In the genomic region with DNA sequence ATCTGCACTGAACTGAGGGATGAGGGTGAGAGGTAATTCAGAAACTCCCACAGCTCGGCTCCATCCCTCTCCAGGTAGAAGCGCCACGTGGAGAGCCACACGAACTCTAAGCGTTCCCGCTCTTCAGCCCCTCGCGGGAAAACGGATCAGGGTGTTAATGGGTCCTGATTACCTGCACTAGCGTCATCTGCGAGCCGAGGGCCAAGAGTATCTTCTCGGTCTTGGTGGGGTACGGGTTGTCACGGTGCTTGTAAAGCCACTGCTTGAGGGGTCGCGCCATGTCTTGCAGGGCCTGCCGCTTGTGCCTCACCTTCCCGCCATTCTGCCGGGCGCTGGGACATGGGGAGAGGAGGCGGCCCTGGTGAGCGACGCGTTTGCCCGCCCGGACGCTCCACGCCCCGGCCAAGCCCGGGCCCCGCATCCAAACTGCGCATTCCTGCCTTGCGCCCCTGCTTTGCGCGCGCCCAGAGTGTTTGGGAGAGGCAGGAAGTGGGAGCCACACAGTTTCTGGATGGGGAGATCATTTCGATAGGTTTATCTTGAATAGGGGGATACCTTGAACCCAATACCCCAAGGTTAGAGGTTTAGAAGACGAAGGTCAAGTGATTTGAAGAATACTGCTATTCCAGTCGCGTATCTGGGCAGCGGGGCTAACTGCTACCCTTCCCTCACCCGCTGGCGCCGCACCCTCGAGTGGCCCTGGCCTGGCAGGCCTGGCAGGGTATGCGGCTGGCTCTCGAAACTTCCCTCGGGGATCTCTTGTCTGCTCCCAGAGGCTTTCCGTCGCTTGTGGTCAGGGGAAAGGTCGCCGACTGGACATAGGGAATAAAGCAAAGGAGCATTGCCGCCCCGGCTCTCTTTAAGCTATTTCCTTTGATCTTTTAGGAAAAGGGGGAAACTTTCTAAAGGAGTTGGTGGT, we compare ENCODE assay signal across 8 cellular contexts. TPM values are rescaled to one million over a fixed set of nuclear protein-coding genes. Genes with fewer than 3 reads are reported as not detected.
A peak's percentile ranks its signal among the peaks of the same experiment; 100 is the strongest.
DNase-seq lines count a peak whose midpoint lies in the region; ATAC-seq and TF ChIP-seq lines count a peak whose summit lies in the region.

No MANE protein-coding gene starts in this region.

- H3K4me3 Mint-ChIP-seq in activated naive CD8-positive, alpha-beta T cell treated with anti-CD3 and anti-CD28 coated beads, Interleukin-2, amount 10 ng/mL, durations not matched to agents 7 days and 5 days: peak overlapping the region; percentile 65

- H3K9me3 ChIP-seq in HEK293 (ENCODE audit: control insufficient read depth, insufficient read depth, low read depth, low read length): no peaks in the 10 kb centered on the region

- no peak for TF ChIP-seq CTCF in HEK293 (tag by site-specific recombination; IDR thresholded peaks at IDR 0.05)

- H3K4me1 ChIP-seq in HEK293 (ENCODE audit: control insufficient read depth, insufficient read depth, low read length): peaks cover 7% of the 10 kb centered on the region

- CTCF ChIA-PET in HEK293 (lab: Yijun Ruan, JAX): interaction anchor here (0.8 to 1.4 kb wide), 2 partner anchors 8 to 46 kb away, joined by 3 to 4 read pairs; no protein-coding TSS in a partner anchor

- H3K36me3 Mint-ChIP-seq in activated naive CD8-positive, alpha-beta T cell treated with anti-CD3 and anti-CD28 coated beads, Interleukin-2, amount 10 ng/mL, durations not matched to agents 7 days and 5 days: no peaks in the 10 kb centered on the region

- DNase-seq in activated naive CD8-positive, alpha-beta T cell treated with anti-CD3 and anti-CD28 coated beads, Interleukin-2, amount 10 ng/mL, durations not matched to agents 7 days and 5 days: peak; percentile 38
- DNase-seq in iPS-NIHi11 (ENCODE audit: low spot score) (peak; percentile 7), NCI-H1105 treated with DMSO at 0.1 percent for 48 hours (lab: John Stamatoyannopoulos, UW) (no peak), NCI-H2196 treated with DMSO at 0.1 percent for 48 hours (lab: John Stamatoyannopoulos, UW; ENCODE audit: unreplicated experiment) (no peak)
- DNase-seq in stimulated activated CD8-positive, alpha-beta memory T cell treated with anti-CD3 and anti-CD28 coated beads, Interleukin-4, amount 100 ng/mL, for 48 hours: peak; percentile 32

- H3K27ac Mint-ChIP-seq in activated naive CD8-positive, alpha-beta T cell treated with anti-CD3 and anti-CD28 coated beads, Interleukin-2, amount 10 ng/mL, durations not matched to agents 7 days and 5 days: no peak overlapping the region

- H3K27ac ChIP-seq in HEK293 (ENCODE audit: extremely low read depth, low read depth, low read length): peak overlapping the region; percentile 32; the same call in 1 of the 2 replicates

- H3K4me1 Mint-ChIP-seq in activated naive CD8-positive, alpha-beta T cell treated with anti-CD3 and anti-CD28 coated beads, Interleukin-2, amount 10 ng/mL, durations not matched to agents 7 days and 5 days: peaks cover 16% of the 10 kb centered on the region

- H3K27me3 Mint-ChIP-seq in activated naive CD8-positive, alpha-beta T cell treated with anti-CD3 and anti-CD28 coated beads, Interleukin-2, amount 10 ng/mL, durations not matched to agents 7 days and 5 days: peaks cover 65% of the 10 kb centered on the region

- H3K36me3 ChIP-seq in HEK293 (ENCODE audit: control insufficient read depth in 2 of 2, insufficient read depth in 1 of 2, low read length in 2 of 2): peaks cover 0 to 22% of the 10 kb centered on the region in 2 experiments; a peak in 1 of 3 replicates

- no peaks in the 10 kb centered on the region for H3K9me3 Mint-ChIP-seq in activated naive CD8-positive, alpha-beta T cell treated with anti-CD3 and anti-CD28 coated beads, Interleukin-2, amount 10 ng/mL, durations not matched to agents 7 days and 5 days

- no peak for ATAC-seq in activated naive CD8-positive, alpha-beta T cell treated with anti-CD3 and anti-CD28 coated beads, Interleukin-2, amount 10 ng/mL, durations not matched to agents 7 days and 5 days (ENCODE audit: low read depth)
- ATAC-seq in GM18519 (IDR thresholded peaks at IDR 0.05; ENCODE audit: low FRiP score, unreplicated experiment) (no peak), HG03442 (IDR thresholded peaks at IDR 0.05; ENCODE audit: unreplicated experiment) (no peak)

- POLR2A ChIA-PET in HEK293 (lab: Yijun Ruan, JAX): no interaction called here
- POLR2A ChIA-PET in activated naive CD8-positive, alpha-beta T cell treated with anti-CD3 and anti-CD28 coated beads, Interleukin-2, amount 10 ng/mL, durations not matched to agents 7 days and 5 days (lab: Charles Lee): interaction anchor here (0.6 to 1.6 kb wide), 4 partner anchors 438 to 649 kb away, joined by 3 to 7 read pairs (median 6); no protein-coding TSS in a partner anchor

- H3K4me3 ChIP-seq in HEK293 (ENCODE audit: low read depth, low read length): no peak overlapping the region

TF ChIP-seq in HEK293, 187 proteins besides CTCF, POLR2A, EP300 and RAD21:
- no peak for TF ChIP-seq ZNF555 (tag by site-specific recombination; conservative IDR thresholded peaks at IDR 0.05)
- no peak for TF ChIP-seq ZNF596 (tag by site-specific recombination; IDR thresholded peaks at IDR 0.05)
- no peak for TF ChIP-seq ZNF350 (tag by site-specific recombination; IDR thresholded peaks at IDR 0.05)
- no peak for TF ChIP-seq GLI2 (tag by site-specific recombination; IDR thresholded peaks at IDR 0.05; ENCODE audit: borderline replicate concordance, low read depth)
- no peak for TF ChIP-seq MZF1 (tag by site-specific recombination; IDR thresholded peaks at IDR 0.05; ENCODE audit: borderline replicate concordance)
- TF ChIP-seq, protein P1, sequence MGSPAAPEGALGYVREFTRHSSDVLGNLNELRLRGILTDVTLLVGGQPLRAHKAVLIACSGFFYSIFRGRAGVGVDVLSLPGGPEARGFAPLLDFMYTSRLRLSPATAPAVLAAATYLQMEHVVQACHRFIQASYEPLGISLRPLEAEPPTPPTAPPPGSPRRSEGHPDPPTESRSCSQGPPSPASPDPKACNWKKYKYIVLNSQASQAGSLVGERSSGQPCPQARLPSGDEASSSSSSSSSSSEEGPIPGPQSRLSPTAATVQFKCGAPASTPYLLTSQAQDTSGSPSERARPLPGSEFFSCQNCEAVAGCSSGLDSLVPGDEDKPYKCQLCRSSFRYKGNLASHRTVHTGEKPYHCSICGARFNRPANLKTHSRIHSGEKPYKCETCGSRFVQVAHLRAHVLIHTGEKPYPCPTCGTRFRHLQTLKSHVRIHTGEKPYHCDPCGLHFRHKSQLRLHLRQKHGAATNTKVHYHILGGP (tag by site-specific recombination; IDR thresholded peaks at IDR 0.05): no peak
- TF ChIP-seq ZNF404 (tag by site-specific recombination; IDR thresholded peaks at IDR 0.05): no peak
- TF ChIP-seq ZBTB20 (tag by site-specific recombination; IDR thresholded peaks at IDR 0.05): no peak
- TF ChIP-seq, protein P2, sequence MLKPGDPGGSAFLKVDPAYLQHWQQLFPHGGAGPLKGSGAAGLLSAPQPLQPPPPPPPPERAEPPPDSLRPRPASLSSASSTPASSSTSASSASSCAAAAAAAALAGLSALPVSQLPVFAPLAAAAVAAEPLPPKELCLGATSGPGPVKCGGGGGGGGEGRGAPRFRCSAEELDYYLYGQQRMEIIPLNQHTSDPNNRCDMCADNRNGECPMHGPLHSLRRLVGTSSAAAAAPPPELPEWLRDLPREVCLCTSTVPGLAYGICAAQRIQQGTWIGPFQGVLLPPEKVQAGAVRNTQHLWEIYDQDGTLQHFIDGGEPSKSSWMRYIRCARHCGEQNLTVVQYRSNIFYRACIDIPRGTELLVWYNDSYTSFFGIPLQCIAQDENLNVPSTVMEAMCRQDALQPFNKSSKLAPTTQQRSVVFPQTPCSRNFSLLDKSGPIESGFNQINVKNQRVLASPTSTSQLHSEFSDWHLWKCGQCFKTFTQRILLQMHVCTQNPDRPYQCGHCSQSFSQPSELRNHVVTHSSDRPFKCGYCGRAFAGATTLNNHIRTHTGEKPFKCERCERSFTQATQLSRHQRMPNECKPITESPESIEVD (tag by site-specific recombination; IDR thresholded peaks at IDR 0.05): no peak
- no peak for TF ChIP-seq ZNF529 (tag by site-specific recombination; IDR thresholded peaks at IDR 0.05; ENCODE audit: insufficient replicate concordance)

RNA-seq across cellular contexts. Expression of a gene that starts 4.2 kb away (rescaled TPM):
- total RNA-seq in activated naive CD8-positive, alpha-beta T cell treated with anti-CD3 and anti-CD28 coated beads, Interleukin-2, amount 10 ng/mL, durations not matched to agents 7 days and 5 days: under 1 TPM in 1 of 2 experiments, not detected in 1; 0.08 TPM

Comparison
In these comparisons a context has a peak if more than half of its experiments do, and no peak if none do; other contexts are left out.
1. DNase-seq: peak in activated naive CD8-positive, alpha-beta T cell treated with anti-CD3 and anti-CD28 coated beads, Interleukin-2, amount 10 ng/mL, durations not matched to agents 7 days and 5 days (single experiment), iPS-NIHi11 (single experiment) and stimulated activated CD8-positive, alpha-beta memory T cell treated with anti-CD3 and anti-CD28 coated beads, Interleukin-4, amount 100 ng/mL, for 48 hours (single experiment); none in NCI-H1105 treated with DMSO at 0.1 percent for 48 hours (single experiment) and NCI-H2196 treated with DMSO at 0.1 percent for 48 hours (single experiment).